32 cellular contexts compared by ENCODE assay signal in the genomic region with DNA sequence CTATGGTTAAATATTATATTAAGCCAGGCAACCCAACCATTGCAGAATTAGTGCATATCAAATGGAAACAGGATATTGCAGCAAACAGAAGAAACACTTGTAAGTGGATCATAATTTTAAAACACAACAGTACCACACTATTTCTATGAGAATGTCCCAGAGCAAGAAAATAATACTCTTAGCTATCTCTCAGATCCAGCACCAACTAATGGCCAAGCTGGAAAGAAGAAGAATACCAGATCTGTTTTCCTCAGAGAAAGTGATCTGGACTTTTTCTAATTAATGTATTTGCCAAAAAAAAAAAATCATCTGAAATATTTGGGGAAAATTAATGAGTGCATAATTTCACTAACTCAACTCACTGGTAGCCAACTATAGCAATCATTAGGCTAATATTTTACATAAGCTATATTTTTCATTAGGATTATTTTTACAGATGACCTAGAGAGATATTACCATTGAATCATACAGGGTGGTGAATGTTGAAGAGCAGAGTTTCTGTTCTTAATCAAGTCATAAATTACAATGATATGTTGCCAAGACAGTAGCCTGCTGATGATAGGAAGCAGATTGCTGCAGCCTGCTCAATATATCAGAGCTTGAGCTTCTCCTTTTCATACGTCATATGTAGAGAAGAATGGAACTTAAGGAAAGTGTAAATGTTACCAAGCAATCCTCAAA.
"Had no signal": no experiment of that assay in that cellular context is flagged by ENCODE, and none has a peak within 500 bp of the region (broad histone marks: within the 10 kb centered on the region; RNA-seq: fewer than 3 reads in every experiment).

No MANE protein-coding gene starts in this region.

- H3K27me3 ChIP-seq: adrenal gland, body of pancreas, brain microvascular endothelial cell, breast epithelium had no signal

- H3K9me3 ChIP-seq: adrenal gland, body of pancreas had no signal

- H3K4me3 ChIP-seq: adrenal gland, body of pancreas, breast epithelium had no signal

- H3K4me1 ChIP-seq: body of pancreas, breast epithelium had no signal

- ATAC-seq: activated CD4-positive, alpha-beta T cell treated with anti-CD3 and anti-CD28 coated beads for 36 hours; activated CD4-positive, CD25-positive, alpha-beta regulatory T cell treated with anti-CD3 and anti-CD28 coated beads, Interleukin-2, amount 50 U/mL, for 24 hours; activated CD8-positive, alpha-beta T cell treated with anti-CD3 and anti-CD28 coated beads for 36 hours; activated naive CD4-positive, alpha-beta T cell treated with anti-CD3 and anti-CD28 coated beads, Interleukin-2, amount 50 U/mL, for 72 hours; activated T-cell treated with anti-CD3 and anti-CD28 coated beads, Interleukin-2, amount 50 U/mL, for 4 hours; activated T-cell treated with anti-CD3 and anti-CD28 coated beads, Interleukin-2, amount 50 U/mL, for 72 hours; activated T-helper 17 cell treated with anti-CD3 and anti-CD28 coated beads, Interleukin-2, amount 50 U/mL, for 72 hours; body of pancreas; T-helper 17 cell; WTC11 had no signal

- H3K27ac ChIP-seq: adrenal gland, body of pancreas, brain microvascular endothelial cell, breast epithelium, WERI-Rb-1 had no signal

- H3K36me3 ChIP-seq: adrenal gland, brain microvascular endothelial cell, breast epithelium, WERI-Rb-1 had no signal

- DNase-seq: activated CD4-positive, alpha-beta memory T cell treated with anti-CD3 and anti-CD28 coated beads for 36 hours; activated CD4-positive, alpha-beta T cell treated with anti-CD3 and anti-CD28 coated beads for 1 hour; activated CD4-positive, alpha-beta T cell treated with anti-CD3 and anti-CD28 coated beads for 36 hours; activated CD4-positive, alpha-beta T cell treated with anti-CD3 and anti-CD28 coated beads for 48 hours; activated CD4-positive, alpha-beta T cell treated with anti-CD3 and anti-CD28 coated beads, Interleukin-2, amount 10 ng/mL, durations not matched to agents 7 days and 5 days; activated CD4-positive, alpha-beta T cell treated with anti-CD3 and anti-CD28 coated beads, Interleukin-2, amount 50 U/mL, for 4 hours; activated CD4-positive, CD25-positive, alpha-beta regulatory T cell; activated CD8-positive, alpha-beta memory T cell treated with anti-CD3 and anti-CD28 coated beads, Interleukin-2, amount 50 U/mL, for 4 hours; activated CD8-positive, alpha-beta T cell treated with anti-CD3 and anti-CD28 coated beads for 36 hours; activated effector memory CD4-positive, alpha-beta T cell treated with anti-CD3 and anti-CD28 coated beads, Interleukin-2, amount 50 U/mL, for 16 hours; activated gamma-delta T cell treated with Interleukin-2 at 50 U/mL for 16 hours; activated naive CD4-positive, alpha-beta T cell; activated naive CD4-positive, alpha-beta T cell treated with anti-CD3 and anti-CD28 coated beads for 36 hours; activated naive CD4-positive, alpha-beta T cell treated with anti-CD3 and anti-CD28 coated beads, Interleukin-2, amount 50 U/mL, for 16 hours; activated naive CD8-positive, alpha-beta T cell treated with anti-CD3 and anti-CD28 coated beads for 36 hours; activated T-cell treated with anti-CD3 and anti-CD28 coated beads for 4 hours; activated T-cell treated with anti-CD3 and anti-CD28 coated beads, Interleukin-2, amount 50 U/mL, for 1 hour; activated T-cell treated with anti-CD3 and anti-CD28 coated beads, Interleukin-2, amount 50 U/mL, for 4 hours; activated T-cell treated with anti-CD3 and anti-CD28 coated beads, Interleukin-2, amount 50 U/mL, for 72 hours; adrenal gland; amniotic stem cell; aorta; body of pancreas; brain microvascular endothelial cell; central memory CD4-positive, alpha-beta T cell; T-helper 17 cell; WERI-Rb-1 had no signal
